Comparison of ENCODE assay signal across 1 cellular context in genomic region chr3:100263583-100263982, GRCh38.
TF ChIP-seq lines count a peak whose summit lies in the region.

No MANE protein-coding gene starts in this region.

TF ChIP-seq in GM12878, 131 proteins besides CTCF, POLR2A, EP300 and RAD21:
- TF ChIP-seq MEF2B (IDR thresholded peaks at IDR 0.05; ENCODE audit: partially characterized antibody, poor library complexity, severe bottlenecking), result peak; percentile 26
- TF ChIP-seq PAX8 (IDR thresholded peaks at IDR 0.05), result no peak
